Comparison of ENCODE assay signal across 8 cellular contexts in genomic region chr18:3297025-3297984, GRCh38. TPM values are rescaled to one million over a fixed set of nuclear protein-coding genes. Genes with fewer than 3 reads are reported as not detected.
DNase-seq lines count a peak whose midpoint lies in the region; ATAC-seq, FAIRE-seq and TF ChIP-seq lines count a peak whose summit lies in the region.

No MANE protein-coding gene starts in this region.

- H3K4me3 Mint-ChIP-seq in activated naive CD4-positive, alpha-beta T cell treated with anti-CD3 and anti-CD28 coated beads, Interleukin-2, amount 10 ng/mL, durations not matched to agents 7 days and 5 days, result peak overlapping the region; percentile 93
- peak overlapping the region; percentile 88 for H3K4me3 Mint-ChIP-seq in osteocyte (ENCODE audit: unreplicated experiment)

- H3K4me1 Mint-ChIP-seq in activated naive CD4-positive, alpha-beta T cell treated with anti-CD3 and anti-CD28 coated beads, Interleukin-2, amount 10 ng/mL, durations not matched to agents 7 days and 5 days, result peaks cover 11% of the 10 kb centered on the region
- peaks cover 2% of the 10 kb centered on the region for H3K4me1 Mint-ChIP-seq in osteocyte (ENCODE audit: unreplicated experiment)

- WGBS in HUES64, result 5% methylated on average over 18 of the region's 18 CpGs
- WGBS in thymus, result 5% methylated on average over 18 of the region's 18 CpGs

- peak overlapping the region; percentile 85 for H3K4me3 ChIP-seq in HUES64 (ENCODE audit: low read length)
- peak overlapping the region; percentile 68 for H3K4me3 ChIP-seq in thymus (ENCODE audit: low read length)

- CTCF ChIA-PET in activated naive CD4-positive, alpha-beta T cell treated with anti-CD3 and anti-CD28 coated beads, Interleukin-2, amount 10 ng/mL, durations not matched to agents 7 days and 5 days (lab: Charles Lee), result interaction anchor here (0.8 to 3.0 kb wide), 29 partner anchors 9 to 474 kb away, joined by 3 to 37 read pairs (median 5); partner anchors contain the start of gene MYL12A

- H3K9me3 ChIP-seq in HUES64 (ENCODE audit: insufficient read depth, low read depth, low read length), result no peaks in the 10 kb centered on the region
- no peaks in the 10 kb centered on the region for H3K9me3 ChIP-seq in thymus (ENCODE audit: control insufficient read depth)

- peaks cover 13% of the 10 kb centered on the region for H3K36me3 ChIP-seq in HUES64 (ENCODE audit: insufficient read depth, low read length)
- H3K36me3 ChIP-seq in thymus (ENCODE audit: control insufficient read depth, insufficient read depth), result no peaks in the 10 kb centered on the region

- H3K27me3 Mint-ChIP-seq in activated naive CD4-positive, alpha-beta T cell treated with anti-CD3 and anti-CD28 coated beads, Interleukin-2, amount 10 ng/mL, durations not matched to agents 7 days and 5 days, result peaks cover 21% of the 10 kb centered on the region
- peaks cover 22% of the 10 kb centered on the region for H3K27me3 Mint-ChIP-seq in osteocyte (ENCODE audit: unreplicated experiment)

- DNase-seq in D721Med (ENCODE audit: insufficient read length, low spot score) (no peak), SIG-M5 (lab: John Stamatoyannopoulos, UW) (peak; percentile 40), Right ventricle myocardium inferior (ENCODE audit: missing footprints) (peak; percentile 91), osteocyte (ENCODE audit: extremely low spot score, unreplicated experiment) (peak; percentile 91)
- peak; percentile 97 for DNase-seq in activated naive CD4-positive, alpha-beta T cell treated with anti-CD3 and anti-CD28 coated beads, Interleukin-2, amount 10 ng/mL, durations not matched to agents 7 days and 5 days

- peak overlapping the region; percentile 91 for H3K27ac ChIP-seq in HUES64 (ENCODE audit: low read depth, low read length)
- peak overlapping the region; percentile 22 for H3K27ac ChIP-seq in thymus (ENCODE audit: low read depth)

- no peaks in the 10 kb centered on the region for H3K36me3 Mint-ChIP-seq in activated naive CD4-positive, alpha-beta T cell treated with anti-CD3 and anti-CD28 coated beads, Interleukin-2, amount 10 ng/mL, durations not matched to agents 7 days and 5 days
- H3K36me3 Mint-ChIP-seq in osteocyte (ENCODE audit: unreplicated experiment), result peaks cover 3% of the 10 kb centered on the region

- peak; percentile 97 for ATAC-seq in GM21423 (IDR thresholded peaks at IDR 0.05; ENCODE audit: unreplicated experiment)
- ATAC-seq in Right ventricle myocardium inferior, result peak; percentile 74

- peak overlapping the region; percentile 81 for H3K27ac Mint-ChIP-seq in activated naive CD4-positive, alpha-beta T cell treated with anti-CD3 and anti-CD28 coated beads, Interleukin-2, amount 10 ng/mL, durations not matched to agents 7 days and 5 days
- peak overlapping the region; percentile 72 for H3K27ac Mint-ChIP-seq in osteocyte (ENCODE audit: unreplicated experiment)

- intact Hi-C loops in Right ventricle myocardium inferior (cut with DNase I), result no loop called here

- H3K27me3 ChIP-seq in HUES64 (ENCODE audit: insufficient read depth, low read length) (no peaks in the 10 kb centered on the region), thymus (ENCODE audit: control insufficient read depth, insufficient read depth) (no peaks in the 10 kb centered on the region)

- TF ChIP-seq CTCF in D721Med (IDR thresholded peaks at IDR 0.05; ENCODE audit: insufficient read depth, missing control alignments) (peak; percentile 64), osteocyte (IDR thresholded peaks at IDR 0.05) (peak; percentile 68)

- H3K4me1 ChIP-seq in HUES64 (ENCODE audit: insufficient read depth, low read length), result no peaks in the 10 kb centered on the region
- peaks cover 7% of the 10 kb centered on the region for H3K4me1 ChIP-seq in thymus (ENCODE audit: control insufficient read depth, insufficient read depth, low read length)

- FAIRE-seq in D721Med (lab: Jason Lieb, UNC), result no peak

- H3K9me3 Mint-ChIP-seq in activated naive CD4-positive, alpha-beta T cell treated with anti-CD3 and anti-CD28 coated beads, Interleukin-2, amount 10 ng/mL, durations not matched to agents 7 days and 5 days, result peaks cover 2% of the 10 kb centered on the region
- peaks cover 19% of the 10 kb centered on the region for H3K9me3 Mint-ChIP-seq in osteocyte (ENCODE audit: unreplicated experiment)

- H3K9ac ChIP-seq in HUES64 (ENCODE audit: low read depth, low read length), result peak overlapping the region; percentile 95

RNA-seq across cellular contexts. Expression of gene MYL12B, which starts 35.4 kb away (rescaled TPM):
- 182 TPM for polyA plus RNA-seq in HUES64 (2013, experiment 1 of 2)
- 206 TPM for polyA plus RNA-seq in HUES64 (2013, experiment 2 of 2)
- total RNA-seq in Right ventricle myocardium inferior (180 TPM), osteocyte (222 and 230 TPM in 2 replicates)
- polyA plus RNA-seq in thymus, result 505 TPM

RNA-seq across cellular contexts. Expression of gene MYL12A, which starts 49.7 kb away (rescaled TPM):
- polyA plus RNA-seq in HUES64 (2013, experiment 1 of 2), result 274 TPM
- polyA plus RNA-seq in HUES64 (2013, experiment 2 of 2), result 298 TPM
- total RNA-seq in Right ventricle myocardium inferior, result 2,252 TPM
- 475 and 500 TPM in 2 replicates for total RNA-seq in osteocyte
- 747 TPM for polyA plus RNA-seq in thymus
